Comparison of ENCODE assay signal across 1 cellular context in genomic region chr6:45679631-45680030, GRCh38.
TF ChIP-seq lines count a peak whose summit lies in the region.

No MANE protein-coding gene starts in this region.

TF ChIP-seq in GM12878, 131 proteins besides CTCF, POLR2A, EP300 and RAD21 (continued from another document):
- TF ChIP-seq ZBTB40 (IDR thresholded peaks at IDR 0.05; ENCODE audit: borderline replicate concordance) (no peak), RELA (IDR thresholded peaks at IDR 0.05; ENCODE audit: borderline replicate concordance, partially characterized antibody) (no peak), RUNX3 (IDR thresholded peaks at IDR 0.05; ENCODE audit: low read length) (peak; percentile 55), SPI1 (IDR thresholded peaks at IDR 0.05; ENCODE audit: borderline replicate concordance, insufficient read depth, low read depth, low read length) (peak; percentile 38; the same call in 1 of the 2 replicates), IKZF2 (IDR thresholded peaks at IDR 0.05) (peak in 1 of 2 experiments; percentile 13; a peak in 1 of 4 replicates)
